In genomic region chr21:37008705-37009104, GRCh38 we compare ENCODE assay signal across 19 cellular contexts. TPM values are rescaled to one million over a fixed set of nuclear protein-coding genes. Genes with fewer than 3 reads are reported as not detected.
A peak's percentile ranks its signal among the peaks of the same experiment; 100 is the strongest.
DNase-seq lines count a peak whose midpoint lies in the region; ATAC-seq and TF ChIP-seq lines count a peak whose summit lies in the region.
"Had no signal": no experiment of that assay in that cellular context is flagged by ENCODE, and none has a peak within 500 bp of the region (broad histone marks: within the 10 kb centered on the region; RNA-seq: fewer than 3 reads in every experiment).

No MANE protein-coding gene starts in this region.

- H2AFZ ChIP-seq in SK-N-SH (ENCODE audit: low read depth) (no peak overlapping the region), PC-3 (ENCODE audit: low read length) (no peak overlapping the region)
- H2AFZ ChIP-seq: parathyroid adenoma had no signal

- no peak for TF ChIP-seq RAD21 in SK-N-SH (IDR thresholded peaks at IDR 0.05; ENCODE audit: low read length)

- no peak overlapping the region for H3K4me3 ChIP-seq in SK-N-SH (ENCODE audit: low read depth in 2 of 2, low read length in 1 of 2)
- H3K4me3 ChIP-seq in PC-3 (ENCODE audit: low read length) = no peak overlapping the region
- no peak overlapping the region for H3K4me3 ChIP-seq in effector memory CD4-positive, alpha-beta T cell (ENCODE audit: insufficient read depth, low read depth, low read length, poor library complexity, severe bottlenecking)
- no peak overlapping the region for H3K4me3 ChIP-seq in CD8-positive, alpha-beta memory T cell (ENCODE audit: low read length)
- H3K4me3 ChIP-seq: GM23248 had no signal

- H3K9ac ChIP-seq in SK-N-SH (no peak overlapping the region), PC-3 (ENCODE audit: low read length) (no peak overlapping the region)
- H3K9ac ChIP-seq: GM23248, parathyroid adenoma had no signal

- no peaks in the 10 kb centered on the region for H3K36me3 Mint-ChIP-seq in CD8-positive, alpha-beta memory T cell
- H3K36me3 Mint-ChIP-seq: CD14-positive monocyte had no signal

- TF ChIP-seq EP300 in SK-N-SH (IDR thresholded peaks at IDR 0.05; ENCODE audit: borderline replicate concordance in 1 of 2, low read depth in 1 of 2, low read length in 1 of 2) = no peak

- peak; percentile 27 for DNase-seq in SK-N-SH
- peak; percentile 92 to 97 for DNase-seq in NCI-H2081 (lab: John Stamatoyannopoulos, UW)
- DNase-seq in PC-3 = no peak
- no peak for DNase-seq in effector memory CD4-positive, alpha-beta T cell
- DNase-seq in CD8-positive, alpha-beta memory T cell = no peak
- no peak for DNase-seq in hippocampal formation (lab: John Stamatoyannopoulos, UW)
- DNase-seq: activated CD4-positive, alpha-beta T cell treated with anti-CD3 and anti-CD28 coated beads, Interleukin-2, amount 10 ng/mL, durations not matched to agents 7 days and 5 days; activated naive CD4-positive, alpha-beta T cell treated with Interleukin-2 at 50 U/mL for 16 hours; activated T-cell treated with anti-CD3 and anti-CD28 coated beads for 4 hours; GM23248; stimulated activated naive CD4-positive, alpha-beta T cell treated with Interleukin-2 at 50 U/mL for 16 hours; trophoblast cell had no signal

- POLR2A ChIA-PET in SK-N-SH (lab: Yijun Ruan, JAX) = no interaction called here
- POLR2A ChIA-PET in PC-3 (lab: Charles Lee; ENCODE audit: unreplicated experiment) = no interaction called here
- POLR2A ChIA-PET in CD8-positive, alpha-beta memory T cell (lab: Charles Lee) = no interaction called here

- H3K4me1 Mint-ChIP-seq in CD8-positive, alpha-beta memory T cell = peaks cover 8 to 13% (median 13%) of the 10 kb centered on the region in 3 donors

- CTCF ChIA-PET in SK-N-SH (lab: Yijun Ruan, JAX) = interaction anchor here (3.4 to 3.5 kb wide), 2 partner anchors 19 to 31 kb away, joined by 17 to 21 read pairs; no protein-coding TSS in a partner anchor
- CTCF ChIA-PET in PC-3 (lab: Charles Lee) = interaction anchor here (0.7 kb wide), 1 partner anchor 12 kb away, joined by 6 read pairs; no protein-coding TSS in a partner anchor
- CTCF ChIA-PET in CD8-positive, alpha-beta memory T cell (lab: Charles Lee) = interaction anchor here (0.8 to 1.3 kb wide), 2 partner anchors 18 to 32 kb away, joined by 3 to 5 read pairs; no protein-coding TSS in a partner anchor

- H3K27ac ChIP-seq in SK-N-SH (ENCODE audit: low read depth in 2 of 2, low read length in 1 of 2) (no peak overlapping the region), PC-3 (ENCODE audit: low read length) (no peak overlapping the region)
- H3K27ac ChIP-seq in effector memory CD4-positive, alpha-beta T cell (ENCODE audit: insufficient read depth, low read length, poor library complexity, severe bottlenecking) = no peak overlapping the region
- no peak overlapping the region for H3K27ac ChIP-seq in CD8-positive, alpha-beta memory T cell (ENCODE audit: low read depth, low read length)
- H3K27ac ChIP-seq: epithelial cell of prostate, GM23248, parathyroid adenoma had no signal

- intact Hi-C loops in PC-3 (cut with micrococcal nuclease) = loop anchor here (1.0 to 5.0 kb wide), 3 partner anchors 31 to 147 kb away; no protein-coding TSS in a partner anchor

- H3F3A ChIP-seq in SK-N-SH (replicated peaks; ENCODE audit: insufficient read depth) (peaks cover 4% of the 10 kb centered on the region), PC-3 (ENCODE audit: low read length, unreplicated experiment) (no peaks in the 10 kb centered on the region)

- H3K9me3 Mint-ChIP-seq in CD8-positive, alpha-beta memory T cell = no peaks in the 10 kb centered on the region
- H3K9me3 Mint-ChIP-seq: activated CD4-positive, alpha-beta T cell treated with anti-CD3 and anti-CD28 coated beads, Interleukin-2, amount 10 ng/mL, durations not matched to agents 7 days and 5 days had no signal

- no TSS peak for BruUV-seq in PC-3 (replicated peaks; lab: Mats Ljungman, UMichigan)

- TF ChIP-seq CTCF in SK-N-SH (IDR thresholded peaks at IDR 0.05) (no peak), PC-3 (conservative IDR thresholded peaks at IDR 0.05; ENCODE audit: low read depth, low read length) (no peak)

- peaks cover 25 to 37% of the 10 kb centered on the region in 2 donors for H3K27me3 Mint-ChIP-seq in CD8-positive, alpha-beta memory T cell

- H3K9me2 ChIP-seq in SK-N-SH (no peaks in the 10 kb centered on the region), PC-3 (replicated peaks; ENCODE audit: low read length) (no peaks in the 10 kb centered on the region)

- H3K4me1 ChIP-seq in SK-N-SH (ENCODE audit: control insufficient read depth in 1 of 2, insufficient read depth in 2 of 2, low read depth in 1 of 2, low read length in 1 of 2) (no peaks in the 10 kb centered on the region; a peak in 1 of 4 replicates), PC-3 (ENCODE audit: insufficient read depth, low read length) (peaks cover 13% of the 10 kb centered on the region; the same call in 1 of the 2 replicates)
- peaks cover 13% of the 10 kb centered on the region for H3K4me1 ChIP-seq in effector memory CD4-positive, alpha-beta T cell (ENCODE audit: control insufficient read depth, insufficient read depth, low read length, poor library complexity, severe bottlenecking)
- H3K4me1 ChIP-seq in CD8-positive, alpha-beta memory T cell (ENCODE audit: insufficient read depth, low read length) = peaks cover 6% of the 10 kb centered on the region
- H3K4me1 ChIP-seq: parathyroid adenoma had no signal

- WGBS in SK-N-SH (ENCODE audit: low lambda C conversion rate) = 100% methylated on average over 7 of the region's 13 CpGs

- no peak for ATAC-seq in SK-N-SH treated with all-trans-retinoic acid at 6 μM for 48 hours
- no peak for ATAC-seq in PC-3
- no peak for ATAC-seq in HG02973 (IDR thresholded peaks at IDR 0.05; ENCODE audit: unreplicated experiment)

- no peak overlapping the region for H3K27ac Mint-ChIP-seq in CD8-positive, alpha-beta memory T cell
- H3K27ac Mint-ChIP-seq: activated CD4-positive, alpha-beta T cell treated with anti-CD3 and anti-CD28 coated beads, Interleukin-2, amount 10 ng/mL, durations not matched to agents 7 days and 5 days; CD14-positive monocyte had no signal

- H3K79me2 ChIP-seq in SK-N-SH (ENCODE audit: insufficient read depth) (no peaks in the 10 kb centered on the region), PC-3 (ENCODE audit: low read length) (no peaks in the 10 kb centered on the region)
- H3K79me2 ChIP-seq: parathyroid adenoma had no signal

- H3K36me3 ChIP-seq in SK-N-SH (replicated peaks in 1 of 2; ENCODE audit: control insufficient read depth in 1 of 2, insufficient read depth in 2 of 2, low read length in 1 of 2) (no peaks in the 10 kb centered on the region), PC-3 (ENCODE audit: low read depth, low read length) (no peaks in the 10 kb centered on the region)
- H3K36me3 ChIP-seq in effector memory CD4-positive, alpha-beta T cell (ENCODE audit: control insufficient read depth, insufficient read depth, low read length) = no peaks in the 10 kb centered on the region
- H3K36me3 ChIP-seq in CD8-positive, alpha-beta memory T cell (ENCODE audit: insufficient read depth, low read length) = no peaks in the 10 kb centered on the region

- H3K9me3 ChIP-seq in SK-N-SH (no peaks in the 10 kb centered on the region), PC-3 (ENCODE audit: low read length) (no peaks in the 10 kb centered on the region)
- no peaks in the 10 kb centered on the region for H3K9me3 ChIP-seq in effector memory CD4-positive, alpha-beta T cell (ENCODE audit: control insufficient read depth, low read length)
- no peaks in the 10 kb centered on the region for H3K9me3 ChIP-seq in CD8-positive, alpha-beta memory T cell (ENCODE audit: low read length)

- no peaks in the 10 kb centered on the region; the same call in 1 of the 2 replicates for H3K27me3 ChIP-seq in SK-N-SH (ENCODE audit: insufficient read depth)
- no peaks in the 10 kb centered on the region for H3K27me3 ChIP-seq in PC-3 (ENCODE audit: low read length)
- H3K27me3 ChIP-seq in effector memory CD4-positive, alpha-beta T cell (replicated peaks; ENCODE audit: control insufficient read depth, insufficient read depth, low read length, poor library complexity, severe bottlenecking) = peaks cover 3% of the 10 kb centered on the region
- peaks cover 3% of the 10 kb centered on the region for H3K27me3 ChIP-seq in CD8-positive, alpha-beta memory T cell (ENCODE audit: insufficient read depth, low read length, poor library complexity, severe bottlenecking)

- no peak overlapping the region for H3K4me2 ChIP-seq in SK-N-SH
- peak overlapping the region; percentile 92; the same call in 1 of the 2 replicates for H3K4me2 ChIP-seq in PC-3 (ENCODE audit: low read length)

- H3K4me3 Mint-ChIP-seq in CD8-positive, alpha-beta memory T cell = peak overlapping the region in 1 of 7 donors; percentile 15
- H3K4me3 Mint-ChIP-seq: activated CD4-positive, alpha-beta T cell treated with anti-CD3 and anti-CD28 coated beads, Interleukin-2, amount 10 ng/mL, durations not matched to agents 7 days and 5 days had no signal

- H4K20me1 ChIP-seq in SK-N-SH (ENCODE audit: insufficient read depth) (no peaks in the 10 kb centered on the region), PC-3 (ENCODE audit: low read length) (no peaks in the 10 kb centered on the region)

TF ChIP-seq in SK-N-SH, 30 proteins besides CTCF, POLR2A, EP300 and RAD21 (continues in another document):
- TF ChIP-seq MEF2A (IDR thresholded peaks at IDR 0.05; ENCODE audit: borderline replicate concordance, low read depth) (no peak), EZH2phosphoT487 (IDR thresholded peaks at IDR 0.05; ENCODE audit: borderline replicate concordance, low read depth) (no peak), TEAD4 (IDR thresholded peaks at IDR 0.05; ENCODE audit: borderline replicate concordance, insufficient read depth) (no peak), FOSL2 (IDR thresholded peaks at IDR 0.05; ENCODE audit: borderline replicate concordance, low read depth) (no peak)

TF ChIP-seq in SK-N-SH treated with all-trans-retinoic acid at 6 μM for 48 hours, 23 proteins besides CTCF, POLR2A, EP300 and RAD21 (continues in another document):
- no peak for TF ChIP-seq GLIS3 (CRISPR knock-in tag; IDR thresholded peaks at IDR 0.05)
- TF ChIP-seq TOX (CRISPR knock-in tag; IDR thresholded peaks at IDR 0.05; ENCODE audit: borderline replicate concordance) = no peak
- TF ChIP-seq SNAI2 (CRISPR knock-in tag; IDR thresholded peaks at IDR 0.05) = no peak
- TF ChIP-seq OSR1 (CRISPR knock-in tag; IDR thresholded peaks at IDR 0.05) = no peak
- no peak for TF ChIP-seq ZNF8 (CRISPR knock-in tag; IDR thresholded peaks at IDR 0.05)

RNA-seq across cellular contexts. Expression of gene RIPPLY3, which starts 2.2 kb away (rescaled TPM):
- polyA plus RNA-seq in SK-N-SH (2012; rRNA removed) = 0.03 TPM in 2 replicates
- 0.04 and 0.07 TPM in 2 replicates for polyA plus RNA-seq in SK-N-SH (2012; cell fraction: cytosol; rRNA removed)
- polyA plus RNA-seq in SK-N-SH (2012; cell fraction: nucleus; rRNA removed) = 0.12 TPM in 1 of 2 replicates, not detected in the other
- 10.0 and 11.4 TPM in 2 replicates for total RNA-seq in PC-3 (2014; rRNA removed)
- under 1 TPM in 1 of 2 experiments, not detected in 1; 0.09 TPM for total RNA-seq in CD8-positive, alpha-beta memory T cell
- not detected for polyA plus RNA-seq in CD8-positive, alpha-beta memory T cell
- total RNA-seq: frontal cortex, GM23248, LHCN-M2 had no signal
- polyA plus RNA-seq: CD14-positive monocyte, GM23248 had no signal

RNA-seq across cellular contexts. Expression of gene HLCS, which starts 42.2 kb away (rescaled TPM):
- 13.0 and 17.7 TPM in 2 replicates for polyA plus RNA-seq in SK-N-SH (2012; rRNA removed)
- polyA plus RNA-seq in SK-N-SH (2012; cell fraction: cytosol; rRNA removed) = 12.7 and 13.7 TPM in 2 replicates
- 18.3 and 28.2 TPM in 2 replicates for polyA plus RNA-seq in SK-N-SH (2012; cell fraction: nucleus; rRNA removed)
- 31.7 and 44.1 TPM in 2 replicates for total RNA-seq in PC-3 (2014; rRNA removed)
- 10 to 100 TPM; 13.4 to 14.7 TPM for total RNA-seq in CD8-positive, alpha-beta memory T cell
- 12.7 TPM for polyA plus RNA-seq in CD8-positive, alpha-beta memory T cell

Comparison
In these comparisons a context has a peak if more than half of its experiments do, and no peak if none do; other contexts are left out.
1. DNase-seq: peak in SK-N-SH (single experiment) and NCI-H2081 (2 of 2); none in PC-3 (single experiment), effector memory CD4-positive, alpha-beta T cell (0 of 3), CD8-positive, alpha-beta memory T cell (0 of 5) and hippocampal formation (0 of 2).
2. RNA of gene RIPPLY3, which starts 2.2 kb away (total RNA-seq): 10.0 to 11.4 TPM in PC-3; 0.09 TPM in CD8-positive, alpha-beta memory T cell; every median in the first group is over 10 times any median in the second.